ENCODE assay signal across 24 cellular contexts in genomic region chr17:41284546-41284945, GRCh38. TPM values are rescaled to one million over a fixed set of nuclear protein-coding genes. Genes with fewer than 3 reads are reported as not detected.
A peak's percentile ranks its signal among the peaks of the same experiment; 100 is the strongest.
DNase-seq lines count a peak whose midpoint lies in the region; ATAC-seq, FAIRE-seq and TF ChIP-seq lines count a peak whose summit lies in the region.
"Had no signal": no experiment of that assay in that cellular context is flagged by ENCODE, and none has a peak within 500 bp of the region (broad histone marks: within the 10 kb centered on the region; RNA-seq: fewer than 3 reads in every experiment).

No MANE protein-coding gene starts in this region.

- H3K27ac ChIP-seq in A549 (no peak overlapping the region), hepatocyte (no peak overlapping the region)
- no peak overlapping the region for H3K27ac ChIP-seq in effector memory CD4-positive, alpha-beta T cell (ENCODE audit: insufficient read depth, low read length, poor library complexity, severe bottlenecking)
- H3K27ac ChIP-seq: adrenal gland, thoracic aorta had no signal

- DNase-seq in A549 (ENCODE audit: low read depth in 1 of 2, low spot score in 1 of 2) (no peak), EL (peak; percentile 27), NB4 (ENCODE audit: low read depth) (peak; percentile 19), hepatocyte (ENCODE audit: low spot score) (peak; percentile 0)
- DNase-seq in effector memory CD4-positive, alpha-beta T cell, result no peak
- DNase-seq: activated CD4-positive, alpha-beta T cell treated with anti-CD3 and anti-CD28 coated beads, Interleukin-2, amount 50 U/mL, for 4 hours; activated effector memory CD4-positive, alpha-beta T cell treated with anti-CD3 and anti-CD28 coated beads, Interleukin-2, amount 50 U/mL, for 16 hours; adrenal gland; left colon; NCI-H1930; retina; stimulated activated CD4-positive, alpha-beta T cell treated with anti-CD3 and anti-CD28 coated beads, Interleukin-15, amount 100 ng/mL, for 24 hours had no signal

- no peak for ATAC-seq in A549
- ATAC-seq in HG03097 (IDR thresholded peaks at IDR 0.05; ENCODE audit: low FRiP score, unreplicated experiment), result no peak
- no peak for ATAC-seq in GM19395 (IDR thresholded peaks at IDR 0.05; ENCODE audit: unreplicated experiment)
- ATAC-seq in GM21528 (IDR thresholded peaks at IDR 0.05; ENCODE audit: low FRiP score, unreplicated experiment), result no peak
- ATAC-seq: HepG2; left colon; Right ventricle myocardium inferior; stimulated activated effector memory CD8-positive, alpha-beta T cell treated with anti-CD3 and anti-CD28 coated beads, Interleukin-12 subunit alpha, Interleukin-12 subunit beta, amount 100 ng/mL, for 72 hours had no signal

- no peak for FAIRE-seq in A549 (lab: Jason Lieb, UNC)
- FAIRE-seq: HepG2 had no signal

- no peak for TF ChIP-seq EP300 in A549 (IDR thresholded peaks at IDR 0.05)

- no peaks in the 10 kb centered on the region for H3K36me3 ChIP-seq in hepatocyte (replicated peaks; ENCODE audit: insufficient read depth, low read depth)
- H3K36me3 ChIP-seq in effector memory CD4-positive, alpha-beta T cell (ENCODE audit: control insufficient read depth, insufficient read depth, low read length), result no peaks in the 10 kb centered on the region
- H3K36me3 ChIP-seq: adrenal gland, thoracic aorta had no signal

- CTCF ChIA-PET in A549 (lab: Yijun Ruan, JAX), result no interaction called here

- no peaks in the 10 kb centered on the region for H3K9me2 ChIP-seq in hepatocyte (replicated peaks; ENCODE audit: insufficient read depth)

- peaks cover 20% of the 10 kb centered on the region for H3K4me1 ChIP-seq in A549
- H3K4me1 ChIP-seq in hepatocyte (ENCODE audit: insufficient read depth), result no peaks in the 10 kb centered on the region
- H3K4me1 ChIP-seq in effector memory CD4-positive, alpha-beta T cell (ENCODE audit: control insufficient read depth, insufficient read depth, low read length, poor library complexity, severe bottlenecking), result peaks cover 6% of the 10 kb centered on the region
- H3K4me1 ChIP-seq: adrenal gland had no signal

- no peaks in the 10 kb centered on the region for H3K79me2 ChIP-seq in hepatocyte

- no peak for TF ChIP-seq POLR2A in A549 (IDR thresholded peaks at IDR 0.05; ENCODE audit: low read length)
- no peak for TF ChIP-seq POLR2A in NB4 (IDR thresholded peaks at IDR 0.05; ENCODE audit: extremely low read depth, insufficient read length)

- POLR2A ChIA-PET in A549 (lab: Yijun Ruan, JAX), result no interaction called here

- no peaks in the 10 kb centered on the region for H3K27me3 ChIP-seq in hepatocyte
- H3K27me3 ChIP-seq in effector memory CD4-positive, alpha-beta T cell (replicated peaks; ENCODE audit: control insufficient read depth, insufficient read depth, low read length, poor library complexity, severe bottlenecking), result no peaks in the 10 kb centered on the region
- H3K27me3 ChIP-seq: adrenal gland had no signal

- H3K4me2 ChIP-seq in A549, result peak overlapping the region; percentile 5; the same call in 1 of the 3 replicates
- no peak overlapping the region for H3K4me2 ChIP-seq in hepatocyte

- 44% methylated on average over 2 of the region's 2 CpGs for WGBS in A549 (ENCODE audit: missing lambda C conversion rate)
- WGBS in hepatocyte (ENCODE audit: low lambda C conversion rate, missing lambda C conversion rate), result 57% methylated on average over 2 of the region's 2 CpGs

- H3K9me3 ChIP-seq in A549 (no peaks in the 10 kb centered on the region), hepatocyte (ENCODE audit: low read depth) (no peaks in the 10 kb centered on the region)
- no peaks in the 10 kb centered on the region for H3K9me3 ChIP-seq in effector memory CD4-positive, alpha-beta T cell (ENCODE audit: control insufficient read depth, low read length)
- H3K9me3 ChIP-seq: adrenal gland, thoracic aorta had no signal

- no peak for TF ChIP-seq RAD21 in A549 (conservative IDR thresholded peaks at IDR 0.05 in 1 of 2, IDR thresholded peaks at IDR 0.05 in 1 of 2)

- TF ChIP-seq CTCF in A549 (IDR thresholded peaks at IDR 0.05), result no peak
- TF ChIP-seq CTCF in NB4 (IDR thresholded peaks at IDR 0.05; ENCODE audit: low read depth, low read length), result no peak
- TF ChIP-seq CTCF in hepatocyte (IDR thresholded peaks at IDR 0.05; ENCODE audit: poor library complexity), result no peak

- no peaks in the 10 kb centered on the region for H4K20me1 ChIP-seq in hepatocyte (ENCODE audit: insufficient read depth, poor library complexity, severe bottlenecking)

- no peak overlapping the region for H2AFZ ChIP-seq in hepatocyte

- H3K4me3 ChIP-seq in A549 (no peak overlapping the region), NB4 (ENCODE audit: low read depth, low read length) (no peak overlapping the region), hepatocyte (no peak overlapping the region)
- H3K4me3 ChIP-seq in effector memory CD4-positive, alpha-beta T cell (ENCODE audit: insufficient read depth, low read depth, low read length, poor library complexity, severe bottlenecking), result no peak overlapping the region
- H3K4me3 ChIP-seq: adrenal gland, thoracic aorta had no signal

TF ChIP-seq in A549, 52 proteins besides CTCF, POLR2A, EP300 and RAD21 (continues in another document):
- no peak for TF ChIP-seq EHMT2 (IDR thresholded peaks at IDR 0.05; ENCODE audit: low read depth)
- TF ChIP-seq SREBF2 (IDR thresholded peaks at IDR 0.05), result no peak
- no peak for TF ChIP-seq ATOH8 (CRISPR knock-in tag; IDR thresholded peaks at IDR 0.05; ENCODE audit: low read depth)
- TF ChIP-seq CHD2 (IDR thresholded peaks at IDR 0.05; ENCODE audit: low read length, partially characterized antibody), result no peak
- no peak for TF ChIP-seq MAFK (IDR thresholded peaks at IDR 0.05; ENCODE audit: partially characterized antibody)
- TF ChIP-seq FOSL2 (IDR thresholded peaks at IDR 0.05), result no peak
- TF ChIP-seq FOSL2 (CRISPR knock-in tag; IDR thresholded peaks at IDR 0.05), result no peak
- no peak for TF ChIP-seq CBX2 (IDR thresholded peaks at IDR 0.05; ENCODE audit: borderline replicate concordance, low read depth)
- TF ChIP-seq KDM1A (IDR thresholded peaks at IDR 0.05; ENCODE audit: low read depth), result no peak
- no peak for TF ChIP-seq HDAC2 (IDR thresholded peaks at IDR 0.05)
- no peak for TF ChIP-seq GATA3 (IDR thresholded peaks at IDR 0.05; ENCODE audit: borderline replicate concordance)

RNA-seq across cellular contexts. Expression of gene KRTAP9-7, which starts 9.0 kb away (rescaled TPM):
- polyA plus RNA-seq in A549 (2011; rRNA removed) (not detected in 2 replicates), A549 (2017; fragmentation: RNase III; extraction: RNeasy Plus Mini Kit Qiagen cat#74134 plus additional on column Dnase treatment) (not detected in 3 replicates), hepatocyte (not detected in 2 replicates)
- polyA plus RNA-seq in A549 (2012; cell fraction: cytosol; rRNA removed), result not detected in 2 replicates
- polyA plus RNA-seq in A549 (2012; cell fraction: nucleus; rRNA removed), result not detected in 2 replicates
- polyA minus RNA-seq in A549 (2011; rRNA and poly(A)+ RNA removed), result not detected in 2 replicates
- not detected in 2 replicates for total RNA-seq in hepatocyte
- total RNA-seq: adrenal gland, cardiac septum, H4, HepG2, left colon, mononuclear cell, NCI-H460, Right ventricle myocardium inferior, thoracic aorta had no signal
- polyA plus RNA-seq: adrenal gland, esophagus, HepG2 had no signal

RNA-seq across cellular contexts. Expression of gene KRTAP29-1, which starts 18.1 kb away (rescaled TPM):
- not detected in 2 replicates for polyA plus RNA-seq in A549 (2011; rRNA removed)
- polyA plus RNA-seq in A549 (2012; cell fraction: cytosol; rRNA removed), result not detected in 2 replicates
- polyA plus RNA-seq in A549 (2012; cell fraction: nucleus; rRNA removed), result not detected in 2 replicates
- not detected in 3 replicates for polyA plus RNA-seq in A549 (2017; fragmentation: RNase III; extraction: RNeasy Plus Mini Kit Qiagen cat#74134 plus additional on column Dnase treatment)
- not detected in 2 replicates for polyA minus RNA-seq in A549 (2011; rRNA and poly(A)+ RNA removed)
- not detected in 2 replicates for total RNA-seq in hepatocyte
- polyA plus RNA-seq in hepatocyte, result not detected in 2 replicates
- total RNA-seq: adrenal gland, cardiac septum, H4, HepG2, left colon, mononuclear cell, NCI-H460, Right ventricle myocardium inferior, thoracic aorta had no signal
- polyA plus RNA-seq: adrenal gland, esophagus, HepG2 had no signal

RNA-seq across cellular contexts. Expression of gene KRTAP9-6, which starts 19.4 kb away (rescaled TPM):
- polyA plus RNA-seq in A549 (2011; rRNA removed), result not detected in 2 replicates
- polyA plus RNA-seq in A549 (2012; cell fraction: cytosol; rRNA removed), result not detected in 2 replicates
- not detected in 2 replicates for polyA plus RNA-seq in A549 (2012; cell fraction: nucleus; rRNA removed)
- not detected in 3 replicates for polyA plus RNA-seq in A549 (2017; fragmentation: RNase III; extraction: RNeasy Plus Mini Kit Qiagen cat#74134 plus additional on column Dnase treatment)
- not detected in 2 replicates for polyA minus RNA-seq in A549 (2011; rRNA and poly(A)+ RNA removed)
- not detected in 2 replicates for total RNA-seq in hepatocyte
- polyA plus RNA-seq in hepatocyte, result not detected in 2 replicates
- total RNA-seq: adrenal gland, cardiac septum, H4, HepG2, left colon, mononuclear cell, NCI-H460, Right ventricle myocardium inferior, thoracic aorta had no signal
- polyA plus RNA-seq: adrenal gland, esophagus, HepG2 had no signal

RNA-seq across cellular contexts. Expression of gene KRTAP16-1, which starts 24.6 kb away (rescaled TPM):
- not detected in 2 replicates for polyA plus RNA-seq in A549 (2011; rRNA removed)
- not detected in 2 replicates for polyA plus RNA-seq in A549 (2012; cell fraction: cytosol; rRNA removed)
- polyA plus RNA-seq in A549 (2012; cell fraction: nucleus; rRNA removed), result not detected in 2 replicates
- polyA plus RNA-seq in A549 (2017; fragmentation: RNase III; extraction: RNeasy Plus Mini Kit Qiagen cat#74134 plus additional on column Dnase treatment), result not detected in 3 replicates
- not detected in 2 replicates for polyA minus RNA-seq in A549 (2011; rRNA and poly(A)+ RNA removed)
- total RNA-seq in hepatocyte, result not detected in 2 replicates
- not detected in 2 replicates for polyA plus RNA-seq in hepatocyte
- total RNA-seq: adrenal gland, cardiac septum, H4, HepG2, left colon, NCI-H460, Right ventricle myocardium inferior, thoracic aorta had no signal
- polyA plus RNA-seq: adrenal gland, esophagus, HepG2 had no signal

RNA-seq across cellular contexts. Expression of gene KRTAP9-9, which starts 29.4 kb away (rescaled TPM):
- polyA plus RNA-seq in A549 (2011; rRNA removed) (not detected in 2 replicates), A549 (2017; fragmentation: RNase III; extraction: RNeasy Plus Mini Kit Qiagen cat#74134 plus additional on column Dnase treatment) (not detected in 3 replicates), hepatocyte (not detected in 2 replicates)
- polyA plus RNA-seq in A549 (2012; cell fraction: cytosol; rRNA removed), result not detected in 2 replicates
- polyA plus RNA-seq in A549 (2012; cell fraction: nucleus; rRNA removed), result not detected in 2 replicates
- polyA minus RNA-seq in A549 (2011; rRNA and poly(A)+ RNA removed), result not detected in 2 replicates
- not detected in 2 replicates for total RNA-seq in hepatocyte
- total RNA-seq: adrenal gland, cardiac septum, H4, HepG2, left colon, mononuclear cell, NCI-H460, Right ventricle myocardium inferior, thoracic aorta had no signal
- polyA plus RNA-seq: adrenal gland, esophagus, HepG2 had no signal

Comparison
In these comparisons a context has a peak if more than half of its experiments do, and no peak if none do; other contexts are left out.
1. DNase-seq: peak in EL (single experiment), NB4 (single experiment) and hepatocyte (single experiment); none in A549 (0 of 2) and effector memory CD4-positive, alpha-beta T cell (0 of 3).